ENCODE assay signal across 17 cellular contexts in genomic region chr2:99998981-99999380, GRCh38.
"Had no signal": no experiment of that assay in that cellular context is flagged by ENCODE, and none has a peak within 500 bp of the region (broad histone marks: within the 10 kb centered on the region; RNA-seq: fewer than 3 reads in every experiment).

No MANE protein-coding gene starts in this region.

- H3K4me3 Mint-ChIP-seq: activated B cell treated with CpG ODN at 0.5 μM for 24 hours; activated naive CD8-positive, alpha-beta T cell treated with anti-CD3 and anti-CD28 coated beads for 36 hours; activated T-helper 1 cell treated with anti-CD3 and anti-CD28 coated beads, Interleukin-12 subunit alpha, Interleukin-12 subunit beta, Interleukin-2, Interleukin-4 antibody, amounts not matched to agents 30 ng/mL and 10 ng/mL and 1 ng/mL, durations not matched to agents 14 hours and 24 hours and 36 hours; naive B cell had no signal

- DNase-seq: activated B cell treated with CpG ODN at 0.5 μM for 24 hours; activated CD4-positive, alpha-beta T cell treated with anti-CD3 and anti-CD28 coated beads for 48 hours; activated CD8-positive, alpha-beta memory T cell treated with anti-CD3 and anti-CD28 coated beads for 24 hours; activated naive CD8-positive, alpha-beta T cell treated with anti-CD3 and anti-CD28 coated beads for 36 hours; amygdala; body of pancreas; caudate nucleus; left lung; mammary epithelial cell; naive B cell; retina; stimulated activated CD4-positive, alpha-beta T cell treated with anti-CD3 and anti-CD28 coated beads, Interleukin-12 subunit alpha, Interleukin-12 subunit beta, amount 100 ng/mL, for 4 hours; stimulated activated CD4-positive, alpha-beta T cell treated with anti-CD3 and anti-CD28 coated beads, Interleukin-2, amount 100 ng/mL, for 24 hours; stomach; testis; upper lobe of left lung had no signal

- H3K27ac Mint-ChIP-seq: activated B cell treated with CpG ODN at 0.5 μM for 24 hours; activated naive CD8-positive, alpha-beta T cell treated with anti-CD3 and anti-CD28 coated beads for 36 hours; activated T-helper 1 cell treated with anti-CD3 and anti-CD28 coated beads, Interleukin-12 subunit alpha, Interleukin-12 subunit beta, Interleukin-2, Interleukin-4 antibody, amounts not matched to agents 30 ng/mL and 10 ng/mL and 1 ng/mL, durations not matched to agents 14 hours and 24 hours and 36 hours had no signal

- H3K9me3 Mint-ChIP-seq: activated B cell treated with CpG ODN at 0.5 μM for 24 hours; activated naive CD8-positive, alpha-beta T cell treated with anti-CD3 and anti-CD28 coated beads for 36 hours; activated T-helper 1 cell treated with anti-CD3 and anti-CD28 coated beads, Interleukin-12 subunit alpha, Interleukin-12 subunit beta, Interleukin-2, Interleukin-4 antibody, amounts not matched to agents 30 ng/mL and 10 ng/mL and 1 ng/mL, durations not matched to agents 14 hours and 24 hours and 36 hours; naive B cell had no signal

- H3K36me3 Mint-ChIP-seq: activated naive CD8-positive, alpha-beta T cell treated with anti-CD3 and anti-CD28 coated beads for 36 hours had no signal

- H3K27me3 Mint-ChIP-seq: activated B cell treated with CpG ODN at 0.5 μM for 24 hours; activated naive CD8-positive, alpha-beta T cell treated with anti-CD3 and anti-CD28 coated beads for 36 hours; naive B cell had no signal

- H3K4me1 Mint-ChIP-seq: activated naive CD8-positive, alpha-beta T cell treated with anti-CD3 and anti-CD28 coated beads for 36 hours had no signal
